In the genomic region with DNA sequence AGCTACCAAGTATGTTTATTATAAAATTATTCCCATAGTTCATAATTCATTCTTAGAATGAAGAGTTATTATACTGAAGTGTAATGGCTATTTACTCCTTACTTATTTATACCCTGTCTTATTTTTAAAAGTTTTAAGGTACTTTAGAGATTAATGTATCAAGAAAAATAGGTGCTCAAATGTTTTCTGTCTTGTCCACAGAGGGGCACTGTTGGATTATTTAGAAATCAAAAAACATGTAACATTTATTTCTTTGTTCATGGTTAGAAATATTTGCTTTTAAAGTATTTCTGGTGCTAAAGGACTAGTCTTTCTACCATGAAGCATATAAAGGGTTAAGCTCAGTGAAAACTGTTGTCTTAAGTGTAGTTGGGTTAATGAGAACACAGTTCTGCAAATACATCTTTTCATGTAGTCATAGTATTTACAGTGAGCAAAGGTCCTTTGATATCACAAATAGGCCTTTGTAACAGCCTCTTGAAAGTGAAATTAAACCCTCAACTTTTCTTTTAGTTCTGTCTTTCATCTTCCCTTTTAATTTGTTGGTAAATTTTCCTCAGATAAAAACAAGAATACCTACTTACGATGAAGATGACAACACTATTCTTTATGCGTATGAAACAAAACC, we compare ENCODE assay signal across 12 cellular contexts. TPM values are rescaled to one million over a fixed set of nuclear protein-coding genes. Genes with fewer than 3 reads are reported as not detected.
A peak's percentile ranks its signal among the peaks of the same experiment; 100 is the strongest.
DNase-seq lines count a peak whose midpoint lies in the region; ATAC-seq and TF ChIP-seq lines count a peak whose summit lies in the region.
"Had no signal": no experiment of that assay in that cellular context is flagged by ENCODE, and none has a peak within 500 bp of the region (broad histone marks: within the 10 kb centered on the region; RNA-seq: fewer than 3 reads in every experiment).

No MANE protein-coding gene starts in this region.

- no peak for DNase-seq in heart left ventricle
- DNase-seq in cardiac septum (ENCODE audit: low spot score) = no peak
- no peak for DNase-seq in RWPE2 (ENCODE audit: low spot score)
- DNase-seq in foreskin keratinocyte = no peak
- DNase-seq in upper lobe of right lung = no peak
- DNase-seq in stimulated activated naive B cell treated with anti-CD40 and anti-IgM and Interleukin-4, amounts not matched to agents 10 μg/mL and 1 μg/mL and 100 μg/mL, for 72 hours = no peak
- DNase-seq: activated T-cell treated with anti-CD3 and anti-CD28 coated beads, Interleukin-2, amount 50 U/mL, for 72 hours; NCI-H1048 had no signal

- WGBS in heart left ventricle, 4 donors = 78 to 94% (median 84%) methylated on average over 2 of the region's 2 CpGs

- ATAC-seq in heart left ventricle (no peak), RWPE2 (ENCODE audit: low read depth) (no peak), foreskin keratinocyte (no peak), upper lobe of right lung (no peak), HG03432 (IDR thresholded peaks at IDR 0.05; ENCODE audit: unreplicated experiment) (no peak), HG02840 (IDR thresholded peaks at IDR 0.05; ENCODE audit: low FRiP score, unreplicated experiment) (no peak)
- no peak for ATAC-seq in stimulated activated naive B cell treated with anti-CD40 and anti-IgM and Interleukin-4, amounts not matched to agents 10 μg/mL and 1 μg/mL and 100 μg/mL, for 72 hours (replicated peaks)
- ATAC-seq: activated T-cell treated with anti-CD3 and anti-CD28 coated beads, Interleukin-2, amount 50 U/mL, for 72 hours had no signal

- H3K9me3 ChIP-seq in heart left ventricle (no peaks in the 10 kb centered on the region), RWPE2 (ENCODE audit: severe bottlenecking) (no peaks in the 10 kb centered on the region), upper lobe of right lung (no peaks in the 10 kb centered on the region)
- H3K9me3 ChIP-seq: vagina had no signal

- H3K27me3 ChIP-seq in heart left ventricle = peaks cover 0 to 11% (median 0%) of the 10 kb centered on the region in 9 donors
- H3K27me3 ChIP-seq in RWPE2 (ENCODE audit: insufficient read depth, poor library complexity, severe bottlenecking) = no peaks in the 10 kb centered on the region
- no peaks in the 10 kb centered on the region for H3K27me3 ChIP-seq in foreskin keratinocyte
- H3K27me3 ChIP-seq in upper lobe of right lung = no peaks in the 10 kb centered on the region
- H3K27me3 ChIP-seq: vagina had no signal

- H3K27ac ChIP-seq in heart left ventricle = no peak overlapping the region
- H3K27ac ChIP-seq in RWPE2 (ENCODE audit: poor library complexity, severe bottlenecking) = no peak overlapping the region
- H3K27ac ChIP-seq in foreskin keratinocyte = no peak overlapping the region
- H3K27ac ChIP-seq in upper lobe of right lung = no peak overlapping the region
- H3K27ac ChIP-seq: vagina had no signal

- TF ChIP-seq CTCF in heart left ventricle (IDR thresholded peaks at IDR 0.05) (peak in 11 of 12 donors; percentile 22 to 45 (median 34)), RWPE2 (IDR thresholded peaks at IDR 0.05; ENCODE audit: poor library complexity, severe bottlenecking) (peak; percentile 57), foreskin keratinocyte (conservative IDR thresholded peaks at IDR 0.05) (peak; percentile 57), upper lobe of right lung (IDR thresholded peaks at IDR 0.05) (peak; percentile 33)

- peaks cover 0 to 4% (median 2%) of the 10 kb centered on the region in 9 donors for H3K36me3 ChIP-seq in heart left ventricle
- peaks cover 9% of the 10 kb centered on the region for H3K36me3 ChIP-seq in RWPE2 (ENCODE audit: low read depth)
- no peaks in the 10 kb centered on the region for H3K36me3 ChIP-seq in upper lobe of right lung

- H3K4me1 ChIP-seq in heart left ventricle (peaks cover 0 to 4% (median 0%) of the 10 kb centered on the region in 12 donors), RWPE2 (ENCODE audit: insufficient read depth, poor library complexity, severe bottlenecking) (peaks cover 9% of the 10 kb centered on the region), foreskin keratinocyte (peaks cover 9% of the 10 kb centered on the region), upper lobe of right lung (no peaks in the 10 kb centered on the region)
- H3K4me1 ChIP-seq: vagina had no signal

- no peaks in the 10 kb centered on the region for H3K9me3 Mint-ChIP-seq in stimulated activated naive B cell treated with anti-CD40 and anti-IgM and Interleukin-4, amounts not matched to agents 10 μg/mL and 1 μg/mL and 100 μg/mL, for 72 hours
- H3K9me3 Mint-ChIP-seq: activated T-cell treated with anti-CD3 and anti-CD28 coated beads, Interleukin-2, amount 50 U/mL, for 72 hours had no signal

- H3K36me3 Mint-ChIP-seq in stimulated activated naive B cell treated with anti-CD40 and anti-IgM and Interleukin-4, amounts not matched to agents 10 μg/mL and 1 μg/mL and 100 μg/mL, for 72 hours = no peaks in the 10 kb centered on the region

- H3K4me3 ChIP-seq in heart left ventricle = no peak overlapping the region
- no peak overlapping the region for H3K4me3 ChIP-seq in RWPE2 (ENCODE audit: severe bottlenecking)
- no peak overlapping the region for H3K4me3 ChIP-seq in upper lobe of right lung
- H3K4me3 ChIP-seq: vagina had no signal

- peaks cover 0 to 11% of the 10 kb centered on the region in 2 donors for H3K27me3 Mint-ChIP-seq in stimulated activated naive B cell treated with anti-CD40 and anti-IgM and Interleukin-4, amounts not matched to agents 10 μg/mL and 1 μg/mL and 100 μg/mL, for 72 hours

- no peak overlapping the region for H3K27ac Mint-ChIP-seq in stimulated activated naive B cell treated with anti-CD40 and anti-IgM and Interleukin-4, amounts not matched to agents 10 μg/mL and 1 μg/mL and 100 μg/mL, for 72 hours
- H3K27ac Mint-ChIP-seq: activated T-cell treated with anti-CD3 and anti-CD28 coated beads, Interleukin-2, amount 50 U/mL, for 72 hours; CD8-positive, alpha-beta memory T cell had no signal

- no peak for TF ChIP-seq POLR2A in heart left ventricle (IDR thresholded peaks at IDR 0.05)

- H3K4me1 Mint-ChIP-seq in stimulated activated naive B cell treated with anti-CD40 and anti-IgM and Interleukin-4, amounts not matched to agents 10 μg/mL and 1 μg/mL and 100 μg/mL, for 72 hours = no peaks in the 10 kb centered on the region

- intact Hi-C loops in heart left ventricle (cut with DNase I) (loop anchor here in 2 of 10 donors (5.0 to 10.0 kb wide), 2 partner anchors 120 to 467 kb away; a partner anchor contains a TSS), cardiac septum (cut with DNase I) (no loop called here), upper lobe of right lung (cut with DNase I) (no loop called here)

- H3K4me3 Mint-ChIP-seq in stimulated activated naive B cell treated with anti-CD40 and anti-IgM and Interleukin-4, amounts not matched to agents 10 μg/mL and 1 μg/mL and 100 μg/mL, for 72 hours = no peak overlapping the region
- H3K4me3 Mint-ChIP-seq: activated T-cell treated with anti-CD3 and anti-CD28 coated beads, Interleukin-2, amount 50 U/mL, for 72 hours; CD8-positive, alpha-beta memory T cell had no signal

RNA-seq across cellular contexts. Expression of a gene that starts 7.7 kb away (rescaled TPM):
- total RNA-seq in heart left ventricle = 1 to 10 TPM; 4.1 to 8.2 (median 7.1) TPM
- 1 to 10 TPM; 9.2 to 9.9 TPM for polyA plus RNA-seq in heart left ventricle
- total RNA-seq in cardiac septum = 8.2 TPM
- total RNA-seq in foreskin keratinocyte = 10.7 and 14.0 TPM in 2 replicates
- polyA plus RNA-seq in foreskin keratinocyte = 4.7 and 7.1 TPM in 2 replicates
- total RNA-seq in upper lobe of right lung = 12.3 TPM
